ENCODE assay signal across 7 cellular contexts in the genomic region with DNA sequence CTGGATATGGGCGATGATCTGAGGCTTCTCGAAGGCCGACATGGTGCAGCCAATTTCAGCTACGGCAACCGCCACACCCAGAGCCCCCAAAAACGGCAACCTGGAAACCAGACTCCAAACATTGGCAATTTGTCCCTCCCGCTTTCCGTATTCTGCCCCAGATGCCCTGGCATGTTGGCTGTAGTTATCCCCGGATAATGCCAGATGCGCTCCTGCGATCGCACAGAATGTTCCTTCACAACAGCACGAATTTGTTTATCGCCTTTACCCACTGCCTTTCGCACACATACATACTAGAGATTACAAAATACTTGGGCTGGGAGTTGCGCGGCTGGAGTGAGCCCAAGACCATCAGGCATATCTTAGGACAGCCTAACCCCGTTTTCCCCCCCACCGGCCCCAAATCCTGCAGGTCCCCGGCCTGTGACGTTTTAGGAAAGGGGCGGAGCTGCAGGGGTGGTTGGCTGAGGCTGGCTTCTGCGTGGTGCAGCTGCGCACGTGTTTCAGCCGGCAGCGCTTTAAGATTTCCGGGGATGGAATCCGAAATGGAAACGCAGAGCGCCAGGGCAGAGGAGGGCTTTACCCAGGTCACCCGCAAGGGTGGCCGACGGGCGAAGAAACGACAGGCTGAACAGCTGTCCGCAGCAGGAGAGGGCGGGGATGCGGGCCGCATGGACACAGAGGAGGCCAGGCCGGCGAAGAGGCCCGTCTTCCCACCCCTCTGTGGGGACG. TPM values are rescaled to one million over a fixed set of nuclear protein-coding genes. Genes with fewer than 3 reads are reported as not detected.
DNase-seq lines count a peak whose midpoint lies in the region; ATAC-seq and TF ChIP-seq lines count a peak whose summit lies in the region.

Gene PNO1 (plus strand): TSS at position 487 of the 732 bp plus-strand sequence. CDS start 47 bp downstream, at position 534.

- peaks cover 40% of the 10 kb centered on the region for H3K79me2 ChIP-seq in hepatocyte

- no peaks in the 10 kb centered on the region for H3K36me3 ChIP-seq in hepatocyte (replicated peaks; ENCODE audit: insufficient read depth, low read depth)

- H3K4me2 ChIP-seq in hepatocyte: peak within 1 kb of the TSS; percentile 95

- H3K27me3 ChIP-seq in hepatocyte: no peaks in the 10 kb centered on the region

- peak; percentile 83 to 89 for DNase-seq in NCI-H2081 (lab: John Stamatoyannopoulos, UW)
- DNase-seq in T1000 (lab: John Stamatoyannopoulos, UW): peak; percentile 90
- peak; percentile 98 for DNase-seq in astrocyte of the hippocampus (ENCODE audit: low read depth, low spot score)
- peak; percentile 96 for DNase-seq in hepatocyte (ENCODE audit: low spot score)
- peak; percentile 84 for DNase-seq in renal cortical epithelial cell (ENCODE audit: low read depth)

- peaks cover 13% of the 10 kb centered on the region for H3K4me1 ChIP-seq in hepatocyte (ENCODE audit: insufficient read depth)

- H4K20me1 ChIP-seq in hepatocyte (ENCODE audit: insufficient read depth, poor library complexity, severe bottlenecking): no peaks in the 10 kb centered on the region

- H3K27ac ChIP-seq in hepatocyte: peak within 1 kb of the TSS; percentile 95

- H3K4me3 ChIP-seq in hepatocyte: peak within 1 kb of the TSS; percentile 80

- WGBS in hepatocyte (ENCODE audit: low lambda C conversion rate, missing lambda C conversion rate): under 1% methylated on average over 44 of the region's 44 CpGs

- H3K9me2 ChIP-seq in hepatocyte (replicated peaks; ENCODE audit: insufficient read depth): no peaks in the 10 kb centered on the region

- H3K9me3 ChIP-seq in hepatocyte (ENCODE audit: low read depth): no peaks in the 10 kb centered on the region

- ATAC-seq in GM18508 (IDR thresholded peaks at IDR 0.05; ENCODE audit: insufficient read depth, unreplicated experiment): peak; percentile 59
- peak; percentile 91 for ATAC-seq in HG03025 (IDR thresholded peaks at IDR 0.05; ENCODE audit: low FRiP score, unreplicated experiment)

- TF ChIP-seq CTCF in hepatocyte (IDR thresholded peaks at IDR 0.05; ENCODE audit: poor library complexity): no peak

- H2AFZ ChIP-seq in hepatocyte: peak within 1 kb of the TSS; percentile 27

RNA-seq across cellular contexts. Expression of gene PNO1, which starts in this region (rescaled TPM):
- 15.5 and 19.1 TPM in 2 replicates for total RNA-seq in hepatocyte
- 20.7 and 22.9 TPM in 2 replicates for polyA plus RNA-seq in hepatocyte
- total RNA-seq in renal cortical epithelial cell: 12.8 and 19.8 TPM in 2 replicates

Comparison
In these comparisons a context has a peak if more than half of its experiments do, and no peak if none do; other contexts are left out.
1. Peak in every context shown above with its lines: DNase-seq, ATAC-seq, H3K4me3 ChIP-seq and H3K27ac ChIP-seq.